Comparison of ENCODE assay signal across 10 cellular contexts in the genomic region with DNA sequence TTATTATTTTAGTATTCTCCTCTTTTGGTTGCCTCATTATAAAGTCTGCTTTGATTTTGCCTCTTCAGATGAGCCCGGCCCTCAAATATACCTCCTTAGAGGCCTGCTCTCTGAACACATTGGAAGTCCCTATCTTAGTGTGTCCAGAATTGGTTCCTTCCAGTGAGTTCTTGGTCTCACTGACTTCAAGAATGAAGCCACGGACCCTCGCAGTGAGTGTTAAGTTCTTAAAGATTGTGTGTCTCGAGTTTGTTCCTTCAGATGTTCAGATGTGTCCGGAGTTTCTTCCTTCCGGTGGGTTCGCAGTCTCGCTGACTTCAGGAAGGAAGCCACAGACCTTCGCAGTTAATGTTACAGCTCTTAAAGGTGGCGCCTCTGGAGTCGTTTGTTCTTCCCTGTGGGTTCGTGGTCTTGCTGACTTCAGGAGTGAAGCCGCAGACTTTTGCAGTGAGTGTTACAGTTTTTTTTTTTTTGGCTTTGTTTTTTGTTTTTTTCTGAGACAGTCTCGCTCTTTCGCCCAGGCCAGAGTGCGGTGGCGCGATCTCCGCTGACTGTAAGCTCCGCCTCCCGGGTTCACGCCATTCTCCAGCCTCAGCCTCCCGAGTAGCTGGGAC. TPM values are rescaled to one million over a fixed set of nuclear protein-coding genes. Genes with fewer than 3 reads are reported as not detected.
A peak's percentile ranks its signal among the peaks of the same experiment; 100 is the strongest.
DNase-seq lines count a peak whose midpoint lies in the region; ATAC-seq lines count a peak whose summit lies in the region.
"Had no signal": no experiment of that assay in that cellular context is flagged by ENCODE, and none has a peak within 500 bp of the region (broad histone marks: within the 10 kb centered on the region; RNA-seq: fewer than 3 reads in every experiment).

No MANE protein-coding gene starts in this region.

- peaks cover 0 to 3% of the 10 kb centered on the region in 2 donors for H3K27me3 Mint-ChIP-seq in CD8-positive, alpha-beta memory T cell

- no peaks in the 10 kb centered on the region for H3K36me3 Mint-ChIP-seq in CD8-positive, alpha-beta memory T cell

- H3K79me2 ChIP-seq in GM23248 (ENCODE audit: insufficient read depth) = no peaks in the 10 kb centered on the region

- DNase-seq in CD8-positive, alpha-beta memory T cell = peak in 4 of 5 donors; percentile 26 to 61 (median 52)
- DNase-seq in UCSD-AML1 (lab: John Stamatoyannopoulos, UW; ENCODE audit: unreplicated experiment) (peak; percentile 69), activated gamma-delta T cell treated with Interleukin-2 at 50 U/mL for 16 hours (peak; percentile 41), NCI-H2029 treated with DMSO at 0.1 percent for 48 hours (lab: John Stamatoyannopoulos, UW) (no peak), GM23248 (no peak)
- peak; percentile 38 for DNase-seq in stimulated activated CD4-positive, alpha-beta T cell treated with anti-CD3 and anti-CD28 coated beads, Interleukin-15, amount 100 ng/mL, for 24 hours
- DNase-seq: NCI-H1694 treated with DMSO at 0.1 percent for 48 hours, OCI-M1 had no signal

- WGBS in GM23248 (ENCODE audit: low coverage in 1 of 2, low lambda C conversion rate in 2 of 2, missing lambda C conversion rate in 2 of 2), 2 experiments = 71 to 76% methylated on average over 22 to 23 of the region's 23 CpGs

- H3K4me3 ChIP-seq in CD8-positive, alpha-beta memory T cell (ENCODE audit: low read length) = no peak overlapping the region
- H3K4me3 ChIP-seq in GM23248 = no peak overlapping the region

- POLR2A ChIA-PET in CD8-positive, alpha-beta memory T cell (lab: Charles Lee) = interaction anchor here (0.7 to 1.0 kb wide), 6 partner anchors 33 to 47 kb away, joined by 3 to 12 read pairs (median 4); a partner anchor contains a TSS

- H3K9ac ChIP-seq in GM23248 = no peak overlapping the region

- H4K20me1 ChIP-seq in GM23248 (ENCODE audit: insufficient read depth) = no peaks in the 10 kb centered on the region

- H3K4me2 ChIP-seq in GM23248 (ENCODE audit: unreplicated experiment) = no peak overlapping the region

- H3K9me3 ChIP-seq in CD8-positive, alpha-beta memory T cell (ENCODE audit: low read length) = no peaks in the 10 kb centered on the region
- no peaks in the 10 kb centered on the region for H3K9me3 ChIP-seq in GM23248 (ENCODE audit: low read depth)

- peak overlapping the region; percentile 84 to 95 (median 90) for H3K27ac Mint-ChIP-seq in CD8-positive, alpha-beta memory T cell

- peaks cover 26 to 30% (median 29%) of the 10 kb centered on the region in 3 donors for H3K4me1 Mint-ChIP-seq in CD8-positive, alpha-beta memory T cell

- peaks cover 5% of the 10 kb centered on the region for H3K4me1 ChIP-seq in CD8-positive, alpha-beta memory T cell (ENCODE audit: insufficient read depth, low read length)
- no peaks in the 10 kb centered on the region for H3K4me1 ChIP-seq in GM23248 (ENCODE audit: insufficient read depth)

- CTCF ChIA-PET in CD8-positive, alpha-beta memory T cell (lab: Charles Lee) = interaction anchor here (0.8 to 3.0 kb wide), 5 partner anchors 27 to 46 kb away, joined by 3 to 13 read pairs (median 4); a partner anchor contains a TSS

- in situ Hi-C loops in GM23248 (cut with MboI) = no loop called here

- H2AFZ ChIP-seq in GM23248 = no peak overlapping the region

- H3K27me3 ChIP-seq in CD8-positive, alpha-beta memory T cell (ENCODE audit: insufficient read depth, low read length, poor library complexity, severe bottlenecking) = no peaks in the 10 kb centered on the region
- 0 out of 2 replicates have a peak, but pooled peaks cover 3% of the 10 kb centered on the region for H3K27me3 ChIP-seq in GM23248 (replicated peaks; ENCODE audit: insufficient read depth)

- no peak for ATAC-seq in GM18858 (IDR thresholded peaks at IDR 0.05; ENCODE audit: unreplicated experiment)
- no peak for ATAC-seq in HG03135 (IDR thresholded peaks at IDR 0.05; ENCODE audit: unreplicated experiment)

- peak overlapping the region; percentile 61 to 85 (median 82) for H3K4me3 Mint-ChIP-seq in CD8-positive, alpha-beta memory T cell

- H3K27ac ChIP-seq in CD8-positive, alpha-beta memory T cell (ENCODE audit: low read depth, low read length) = no peak overlapping the region
- H3K27ac ChIP-seq in GM23248 = no peak overlapping the region

- H3F3A ChIP-seq in GM23248 (ENCODE audit: insufficient read depth) = no peaks in the 10 kb centered on the region

- H3K9me2 ChIP-seq in GM23248 (ENCODE audit: insufficient read depth) = no peaks in the 10 kb centered on the region

- no peaks in the 10 kb centered on the region for H3K9me3 Mint-ChIP-seq in CD8-positive, alpha-beta memory T cell

- H3K36me3 ChIP-seq in CD8-positive, alpha-beta memory T cell (ENCODE audit: insufficient read depth, low read length) = no peaks in the 10 kb centered on the region
- no peaks in the 10 kb centered on the region for H3K36me3 ChIP-seq in GM23248 (ENCODE audit: low read depth)

RNA-seq across cellular contexts. Expression of a gene that starts 45.8 kb away (rescaled TPM):
- under 1 TPM in 1 of 2 experiments, not detected in 1; 0.07 TPM for total RNA-seq in CD8-positive, alpha-beta memory T cell
- not detected for polyA plus RNA-seq in CD8-positive, alpha-beta memory T cell
- not detected in 2 replicates for total RNA-seq in GM23248 (2014; rRNA removed; shearing (Covaris generic))
- polyA plus RNA-seq in GM23248 (2016; fragmentation: Nextera tagmentation; extraction: Ambion mirVana) = not detected in 2 replicates

RNA-seq across cellular contexts. Expression of a gene that starts 47.0 kb away (rescaled TPM):
- total RNA-seq in CD8-positive, alpha-beta memory T cell = 1 to 10 TPM; 2.5 to 3.4 TPM
- polyA plus RNA-seq in CD8-positive, alpha-beta memory T cell = 11.1 TPM
- 11.3 and 18.6 TPM in 2 replicates for total RNA-seq in GM23248 (2014; rRNA removed; shearing (Covaris generic))
- 13.2 and 15.4 TPM in 2 replicates for polyA plus RNA-seq in GM23248 (2016; fragmentation: Nextera tagmentation; extraction: Ambion mirVana)

Comparison
In these comparisons a context has a peak if more than half of its experiments do, and no peak if none do; other contexts are left out.
1. DNase-seq: peak in CD8-positive, alpha-beta memory T cell (4 of 5), UCSD-AML1 (single experiment), activated gamma-delta T cell treated with Interleukin-2 at 50 U/mL for 16 hours (single experiment) and stimulated activated CD4-positive, alpha-beta T cell treated with anti-CD3 and anti-CD28 coated beads, Interleukin-15, amount 100 ng/mL, for 24 hours (single experiment); none in NCI-H2029 treated with DMSO at 0.1 percent for 48 hours (single experiment) and GM23248 (single experiment).